ENCODE assay signal across 16 cellular contexts in genomic region chr20:25198663-25199363, GRCh38. TPM values are rescaled to one million over a fixed set of nuclear protein-coding genes. Genes with fewer than 3 reads are reported as not detected.
DNase-seq lines count a peak whose midpoint lies in the region; ATAC-seq, FAIRE-seq and TF ChIP-seq lines count a peak whose summit lies in the region.
"Had no signal": no experiment of that assay in that cellular context is flagged by ENCODE, and none has a peak within 500 bp of the region (broad histone marks: within the 10 kb centered on the region; RNA-seq: fewer than 3 reads in every experiment).

No MANE protein-coding gene starts in this region.

- no peaks in the 10 kb centered on the region for H3K27me3 Mint-ChIP-seq in activated T-helper 17 cell treated with anti-CD3 and anti-CD28 coated beads, Interleukin-2, amount 50 U/mL, for 72 hours
- H3K27me3 Mint-ChIP-seq in endothelial cell (ENCODE audit: unreplicated experiment), result no peaks in the 10 kb centered on the region

- H3K4me1 Mint-ChIP-seq in activated T-helper 17 cell treated with anti-CD3 and anti-CD28 coated beads, Interleukin-2, amount 50 U/mL, for 72 hours, result peaks cover 31% of the 10 kb centered on the region
- H3K4me1 Mint-ChIP-seq in stimulated activated effector memory CD8-positive, alpha-beta T cell treated with anti-CD3 and anti-CD28 coated beads, Interleukin-12 subunit alpha, Interleukin-12 subunit beta, amount 100 ng/mL, for 72 hours, result peaks cover 60% of the 10 kb centered on the region
- H3K4me1 Mint-ChIP-seq in endothelial cell (ENCODE audit: unreplicated experiment), result peaks cover 7% of the 10 kb centered on the region

- no peak for TF ChIP-seq CTCF in endothelial cell (IDR thresholded peaks at IDR 0.05; ENCODE audit: unreplicated experiment)

- no peak for ATAC-seq in activated T-helper 17 cell treated with anti-CD3 and anti-CD28 coated beads, Interleukin-2, amount 50 U/mL, for 72 hours (replicated peaks)
- ATAC-seq in stimulated activated effector memory CD8-positive, alpha-beta T cell treated with anti-CD3 and anti-CD28 coated beads, Interleukin-12 subunit alpha, Interleukin-12 subunit beta, amount 100 ng/mL, for 72 hours, result no peak
- no peak for ATAC-seq in sciatic nerve
- ATAC-seq: activated T-cell treated with anti-CD3 and anti-CD28 coated beads, Interleukin-2, amount 50 U/mL, for 4 hours; mucosa of descending colon had no signal

- no peak for FAIRE-seq in GM19239 (lab: Jason Lieb, UNC)
- FAIRE-seq: islet of Langerhans had no signal

- H3K9me3 Mint-ChIP-seq in activated T-helper 17 cell treated with anti-CD3 and anti-CD28 coated beads, Interleukin-2, amount 50 U/mL, for 72 hours, result no peaks in the 10 kb centered on the region
- no peaks in the 10 kb centered on the region for H3K9me3 Mint-ChIP-seq in stimulated activated effector memory CD8-positive, alpha-beta T cell treated with anti-CD3 and anti-CD28 coated beads, Interleukin-12 subunit alpha, Interleukin-12 subunit beta, amount 100 ng/mL, for 72 hours
- H3K9me3 Mint-ChIP-seq in endothelial cell (ENCODE audit: unreplicated experiment), result no peaks in the 10 kb centered on the region
- H3K9me3 Mint-ChIP-seq: activated T-cell treated with anti-CD3 and anti-CD28 coated beads, Interleukin-2, amount 50 U/mL, for 4 hours had no signal

- H3K27ac Mint-ChIP-seq in activated T-helper 17 cell treated with anti-CD3 and anti-CD28 coated beads, Interleukin-2, amount 50 U/mL, for 72 hours, result peak overlapping the region; percentile 10
- H3K27ac Mint-ChIP-seq in stimulated activated effector memory CD8-positive, alpha-beta T cell treated with anti-CD3 and anti-CD28 coated beads, Interleukin-12 subunit alpha, Interleukin-12 subunit beta, amount 100 ng/mL, for 72 hours, result peak overlapping the region; percentile 7
- H3K27ac Mint-ChIP-seq in endothelial cell (ENCODE audit: unreplicated experiment), result no peak overlapping the region

- intact Hi-C loops in sciatic nerve (cut with DNase I), result no loop called here

- DNase-seq in NCI-H82 (lab: John Stamatoyannopoulos, UW) (peak; percentile 27), NCI-H82 treated with DMSO at 0.1 percent for 48 hours (lab: John Stamatoyannopoulos, UW; ENCODE audit: unreplicated experiment) (no peak), islet precursor cell (peak; percentile 36), GM19239 (ENCODE audit: insufficient read length, low spot score) (no peak), endothelial cell (ENCODE audit: low spot score) (no peak), sciatic nerve (ENCODE audit: low spot score) (no peak)
- DNase-seq in stimulated activated effector memory CD8-positive, alpha-beta T cell treated with anti-CD3 and anti-CD28 coated beads, Interleukin-12 subunit alpha, Interleukin-12 subunit beta, amount 100 ng/mL, for 72 hours (ENCODE audit: low spot score in 2 of 2), result no peak
- DNase-seq: 8988T; activated CD4-positive, CD25-positive, alpha-beta regulatory T cell treated with anti-CD3 and anti-CD28 coated beads, Interleukin-2, amount 50 U/mL, for 72 hours; activated T-cell treated with anti-CD3 and anti-CD28 coated beads, Interleukin-2, amount 50 U/mL, for 4 hours; dermis blood vessel endothelial cell; retina; SW 1271 had no signal

- peaks cover 5% of the 10 kb centered on the region for H3K36me3 Mint-ChIP-seq in activated T-helper 17 cell treated with anti-CD3 and anti-CD28 coated beads, Interleukin-2, amount 50 U/mL, for 72 hours (ENCODE audit: low read depth)
- peaks cover 5% of the 10 kb centered on the region for H3K36me3 Mint-ChIP-seq in stimulated activated effector memory CD8-positive, alpha-beta T cell treated with anti-CD3 and anti-CD28 coated beads, Interleukin-12 subunit alpha, Interleukin-12 subunit beta, amount 100 ng/mL, for 72 hours
- no peaks in the 10 kb centered on the region for H3K36me3 Mint-ChIP-seq in endothelial cell (ENCODE audit: low read depth, unreplicated experiment)

- H3K4me3 Mint-ChIP-seq in activated T-helper 17 cell treated with anti-CD3 and anti-CD28 coated beads, Interleukin-2, amount 50 U/mL, for 72 hours, result no peak overlapping the region
- H3K4me3 Mint-ChIP-seq in stimulated activated effector memory CD8-positive, alpha-beta T cell treated with anti-CD3 and anti-CD28 coated beads, Interleukin-12 subunit alpha, Interleukin-12 subunit beta, amount 100 ng/mL, for 72 hours, result no peak overlapping the region
- H3K4me3 Mint-ChIP-seq in endothelial cell (ENCODE audit: unreplicated experiment), result no peak overlapping the region
- H3K4me3 Mint-ChIP-seq: activated T-cell treated with anti-CD3 and anti-CD28 coated beads, Interleukin-2, amount 50 U/mL, for 4 hours had no signal

RNA-seq across cellular contexts. Expression of gene ENTPD6, which starts 3.3 kb away (rescaled TPM):
- total RNA-seq in activated T-helper 17 cell treated with anti-CD3 and anti-CD28 coated beads, Interleukin-2, amount 50 U/mL, for 72 hours, result 10 to 100 TPM; 40.0 to 46.2 TPM
- total RNA-seq in endothelial cell (ENCODE audit: unreplicated experiment), result 43.0 TPM
- 59.3 TPM for total RNA-seq in sciatic nerve

RNA-seq across cellular contexts. Expression of gene PYGB, which starts 49.1 kb away (rescaled TPM):
- total RNA-seq in activated T-helper 17 cell treated with anti-CD3 and anti-CD28 coated beads, Interleukin-2, amount 50 U/mL, for 72 hours, result 10 to 100 TPM; 15.4 to 27.0 TPM
- 57.9 TPM for total RNA-seq in endothelial cell (ENCODE audit: unreplicated experiment)
- 37.9 TPM for total RNA-seq in sciatic nerve

Comparison
In these comparisons a context has a peak if more than half of its experiments do, and no peak if none do; other contexts are left out.
1. DNase-seq: peak in NCI-H82 (single experiment) and islet precursor cell (single experiment); none in NCI-H82 treated with DMSO at 0.1 percent for 48 hours (single experiment), stimulated activated effector memory CD8-positive, alpha-beta T cell treated with anti-CD3 and anti-CD28 coated beads, Interleukin-12 subunit alpha, Interleukin-12 subunit beta, amount 100 ng/mL, for 72 hours (0 of 2), GM19239 (single experiment), endothelial cell (single experiment) and sciatic nerve (single experiment).